Comparison of ENCODE assay signal across 1 cellular context in genomic region chr11:821513-822371, GRCh38.
TF ChIP-seq lines count a peak whose summit lies in the region.

No MANE protein-coding gene starts in this region.

TF ChIP-seq in GM23338, 12 proteins besides CTCF, POLR2A, EP300 and RAD21:
- TF ChIP-seq ZNF462 (CRISPR knock-in tag; IDR thresholded peaks at IDR 0.05) (no peak), CREB1 (CRISPR knock-in tag; IDR thresholded peaks at IDR 0.05; ENCODE audit: low read depth) (no peak), ZNF331 (CRISPR knock-in tag; IDR thresholded peaks at IDR 0.05; ENCODE audit: low read depth) (no peak), STAT1 (IDR thresholded peaks at IDR 0.05; ENCODE audit: unreplicated experiment) (no peak), JUNB (IDR thresholded peaks at IDR 0.05; ENCODE audit: unreplicated experiment) (no peak), ETS1 (IDR thresholded peaks at IDR 0.05) (no peak), EZH2 (IDR thresholded peaks at IDR 0.05; ENCODE audit: low read depth, unreplicated experiment) (no peak), EZH2phosphoT487 (IDR thresholded peaks at IDR 0.05; ENCODE audit: unreplicated experiment) (no peak), NANOG (IDR thresholded peaks at IDR 0.05; ENCODE audit: borderline replicate concordance) (no peak), REST (IDR thresholded peaks at IDR 0.05; ENCODE audit: unreplicated experiment) (no peak), POLR2AphosphoS5 (IDR thresholded peaks at IDR 0.05; ENCODE audit: low read depth) (no peak), ZNF114 (CRISPR knock-in tag; IDR thresholded peaks at IDR 0.05) (no peak)
